ENCODE assay signal across 1 cellular context in the genomic region with DNA sequence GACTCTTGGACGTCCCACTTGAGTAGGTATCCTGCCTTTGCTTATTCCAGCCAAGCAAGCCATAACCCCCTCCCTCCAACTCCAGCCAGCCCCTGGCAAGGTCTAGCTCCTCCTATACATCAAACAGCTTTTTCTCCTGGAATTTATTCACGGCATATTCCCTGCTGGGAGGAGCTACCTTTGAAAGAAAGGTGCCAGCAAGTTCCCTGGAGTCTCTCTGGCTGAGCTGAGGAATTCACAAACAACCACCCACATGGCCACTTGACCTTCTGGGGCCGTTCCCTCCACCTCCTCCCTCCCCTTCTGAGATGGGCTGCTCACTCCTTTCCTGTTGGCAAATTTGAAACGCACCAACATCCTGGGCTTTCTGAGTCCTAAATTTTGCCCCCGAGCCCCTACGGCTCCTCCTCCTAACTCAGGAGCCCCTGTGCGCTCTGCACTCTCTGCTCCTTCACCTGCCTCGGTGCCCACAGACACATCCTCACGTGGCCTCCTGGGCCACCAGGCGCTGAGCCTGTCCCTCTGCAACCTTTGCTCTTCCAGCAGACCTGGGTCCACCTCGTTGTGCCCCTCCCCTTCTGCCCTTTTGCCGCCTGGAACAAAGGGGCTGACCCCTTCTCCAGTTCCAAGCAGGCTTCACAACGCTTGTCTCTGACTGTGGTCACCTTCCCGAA.
A peak's percentile ranks its signal among the peaks of the same experiment; 100 is the strongest.
TF ChIP-seq lines count a peak whose summit lies in the region.

No MANE protein-coding gene starts in this region.

TF ChIP-seq in HepG2, 621 proteins besides CTCF, POLR2A, EP300 and RAD21 (continued from another document and continues in another):
- TF ChIP-seq, protein P1, sequence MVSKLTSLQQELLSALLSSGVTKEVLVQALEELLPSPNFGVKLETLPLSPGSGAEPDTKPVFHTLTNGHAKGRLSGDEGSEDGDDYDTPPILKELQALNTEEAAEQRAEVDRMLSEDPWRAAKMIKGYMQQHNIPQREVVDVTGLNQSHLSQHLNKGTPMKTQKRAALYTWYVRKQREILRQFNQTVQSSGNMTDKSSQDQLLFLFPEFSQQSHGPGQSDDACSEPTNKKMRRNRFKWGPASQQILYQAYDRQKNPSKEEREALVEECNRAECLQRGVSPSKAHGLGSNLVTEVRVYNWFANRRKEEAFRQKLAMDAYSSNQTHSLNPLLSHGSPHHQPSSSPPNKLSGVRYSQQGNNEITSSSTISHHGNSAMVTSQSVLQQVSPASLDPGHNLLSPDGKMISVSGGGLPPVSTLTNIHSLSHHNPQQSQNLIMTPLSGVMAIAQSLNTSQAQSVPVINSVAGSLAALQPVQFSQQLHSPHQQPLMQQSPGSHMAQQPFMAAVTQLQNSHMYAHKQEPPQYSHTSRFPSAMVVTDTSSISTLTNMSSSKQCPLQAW (CRISPR knock-in tag; IDR thresholded peaks at IDR 0.05), result peak; percentile 63; the same call in 1 of the 2 replicates
- TF ChIP-seq TBL1XR1 (IDR thresholded peaks at IDR 0.05; ENCODE audit: borderline replicate concordance, low read length, partially characterized antibody) (no peak), HDAC2 (CRISPR knock-in tag; IDR thresholded peaks at IDR 0.05) (peak; percentile 78), XRCC5 (optimal IDR thresholded peaks at IDR 0.05; ENCODE audit: low read length) (peak; percentile 12), ZNF331 (CRISPR knock-in tag; IDR thresholded peaks at IDR 0.05) (peak; percentile 67; the same call in 1 of the 2 replicates), SIN3B (IDR thresholded peaks at IDR 0.05; ENCODE audit: low read length) (no peak), ZNF260 (CRISPR knock-in tag; IDR thresholded peaks at IDR 0.05; ENCODE audit: borderline replicate concordance, low read depth) (no peak), MYC (CRISPR knock-in tag; IDR thresholded peaks at IDR 0.05; ENCODE audit: borderline replicate concordance) (peak; percentile 88), ZNF879 (CRISPR knock-in tag; IDR thresholded peaks at IDR 0.05) (no peak), ZNF749 (CRISPR knock-in tag; IDR thresholded peaks at IDR 0.05; ENCODE audit: borderline replicate concordance) (no peak), ZNF782 (CRISPR knock-in tag; IDR thresholded peaks at IDR 0.05; ENCODE audit: borderline replicate concordance) (0 out of 2 replicates have a peak, but pooled peaks have one; percentile 42), KLF16 (CRISPR knock-in tag; IDR thresholded peaks at IDR 0.05) (0 out of 4 replicates have a peak, but pooled peaks of 1 of the 2 experiments have one; percentile 39), ZNF446 (CRISPR knock-in tag; IDR thresholded peaks at IDR 0.05) (no peak), PRPF4 (IDR thresholded peaks at IDR 0.05; ENCODE audit: low read depth, low read length, poor library complexity, severe bottlenecking) (no peak), ZNF547 (CRISPR knock-in tag; IDR thresholded peaks at IDR 0.05) (no peak; the same call in 1 of the 2 replicates), RARG (CRISPR knock-in tag; IDR thresholded peaks at IDR 0.05; ENCODE audit: low read depth) (no peak), ZNF431 (CRISPR knock-in tag; IDR thresholded peaks at IDR 0.05; ENCODE audit: borderline replicate concordance, low read depth) (no peak), NFE2L2 (IDR thresholded peaks at IDR 0.05; ENCODE audit: low read length) (no peak), AHR (CRISPR knock-in tag; IDR thresholded peaks at IDR 0.05) (no peak), ZNF781 (CRISPR knock-in tag; IDR thresholded peaks at IDR 0.05; ENCODE audit: borderline replicate concordance, not compliant biosample characterization) (peak; percentile 47), SRSF1 (optimal IDR thresholded peaks at IDR 0.05; ENCODE audit: low read depth, low read length) (no peak), ZNF790 (CRISPR knock-in tag; IDR thresholded peaks at IDR 0.05; ENCODE audit: borderline replicate concordance) (no peak), ZNF883 (CRISPR knock-in tag; IDR thresholded peaks at IDR 0.05; ENCODE audit: not compliant biosample characterization) (peak; percentile 61), NFKB2 (CRISPR knock-in tag; IDR thresholded peaks at IDR 0.05; ENCODE audit: borderline replicate concordance) (peak; percentile 79; the same call in 1 of the 2 replicates), HNF4A (CRISPR knock-in tag; IDR thresholded peaks at IDR 0.05) (peak; percentile 96), ZBTB1 (CRISPR knock-in tag; IDR thresholded peaks at IDR 0.05; ENCODE audit: borderline replicate concordance) (no peak), ZBTB42 (CRISPR knock-in tag; IDR thresholded peaks at IDR 0.05) (no peak), SNRNP70 (IDR thresholded peaks at IDR 0.05; ENCODE audit: low read depth, low read length) (no peak), POLR2G (IDR thresholded peaks at IDR 0.05; ENCODE audit: low read depth, low read length) (peak; percentile 42; the same call in 1 of the 2 replicates), ZSCAN21 (CRISPR knock-in tag; IDR thresholded peaks at IDR 0.05; ENCODE audit: borderline replicate concordance) (peak; percentile 65; the same call in 1 of the 2 replicates), POGZ (CRISPR knock-in tag; IDR thresholded peaks at IDR 0.05) (peak; percentile 56; the same call in 1 of the 2 replicates), TRIM24 (CRISPR knock-in tag; IDR thresholded peaks at IDR 0.05) (no peak), ZNF33B (CRISPR knock-in tag; IDR thresholded peaks at IDR 0.05) (no peak), HOXA7 (CRISPR knock-in tag; IDR thresholded peaks at IDR 0.05) (no peak)
- TF ChIP-seq, protein P2, sequence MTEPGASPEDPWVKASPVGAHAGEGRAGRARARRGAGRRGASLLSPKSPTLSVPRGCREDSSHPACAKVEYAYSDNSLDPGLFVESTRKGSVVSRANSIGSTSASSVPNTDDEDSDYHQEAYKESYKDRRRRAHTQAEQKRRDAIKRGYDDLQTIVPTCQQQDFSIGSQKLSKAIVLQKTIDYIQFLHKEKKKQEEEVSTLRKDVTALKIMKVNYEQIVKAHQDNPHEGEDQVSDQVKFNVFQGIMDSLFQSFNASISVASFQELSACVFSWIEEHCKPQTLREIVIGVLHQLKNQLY (CRISPR knock-in tag; IDR thresholded peaks at IDR 0.05), result no peak
- TF ChIP-seq, protein P3, sequence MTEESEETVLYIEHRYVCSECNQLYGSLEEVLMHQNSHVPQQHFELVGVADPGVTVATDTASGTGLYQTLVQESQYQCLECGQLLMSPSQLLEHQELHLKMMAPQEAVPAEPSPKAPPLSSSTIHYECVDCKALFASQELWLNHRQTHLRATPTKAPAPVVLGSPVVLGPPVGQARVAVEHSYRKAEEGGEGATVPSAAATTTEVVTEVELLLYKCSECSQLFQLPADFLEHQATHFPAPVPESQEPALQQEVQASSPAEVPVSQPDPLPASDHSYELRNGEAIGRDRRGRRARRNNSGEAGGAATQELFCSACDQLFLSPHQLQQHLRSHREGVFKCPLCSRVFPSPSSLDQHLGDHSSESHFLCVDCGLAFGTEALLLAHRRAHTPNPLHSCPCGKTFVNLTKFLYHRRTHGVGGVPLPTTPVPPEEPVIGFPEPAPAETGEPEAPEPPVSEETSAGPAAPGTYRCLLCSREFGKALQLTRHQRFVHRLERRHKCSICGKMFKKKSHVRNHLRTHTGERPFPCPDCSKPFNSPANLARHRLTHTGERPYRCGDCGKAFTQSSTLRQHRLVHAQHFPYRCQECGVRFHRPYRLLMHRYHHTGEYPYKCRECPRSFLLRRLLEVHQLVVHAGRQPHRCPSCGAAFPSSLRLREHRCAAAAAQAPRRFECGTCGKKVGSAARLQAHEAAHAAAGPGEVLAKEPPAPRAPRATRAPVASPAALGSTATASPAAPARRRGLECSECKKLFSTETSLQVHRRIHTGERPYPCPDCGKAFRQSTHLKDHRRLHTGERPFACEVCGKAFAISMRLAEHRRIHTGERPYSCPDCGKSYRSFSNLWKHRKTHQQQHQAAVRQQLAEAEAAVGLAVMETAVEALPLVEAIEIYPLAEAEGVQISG (CRISPR knock-in tag; IDR thresholded peaks at IDR 0.05), result no peak; the same call in 1 of the 2 replicates
- TF ChIP-seq, protein P4, sequence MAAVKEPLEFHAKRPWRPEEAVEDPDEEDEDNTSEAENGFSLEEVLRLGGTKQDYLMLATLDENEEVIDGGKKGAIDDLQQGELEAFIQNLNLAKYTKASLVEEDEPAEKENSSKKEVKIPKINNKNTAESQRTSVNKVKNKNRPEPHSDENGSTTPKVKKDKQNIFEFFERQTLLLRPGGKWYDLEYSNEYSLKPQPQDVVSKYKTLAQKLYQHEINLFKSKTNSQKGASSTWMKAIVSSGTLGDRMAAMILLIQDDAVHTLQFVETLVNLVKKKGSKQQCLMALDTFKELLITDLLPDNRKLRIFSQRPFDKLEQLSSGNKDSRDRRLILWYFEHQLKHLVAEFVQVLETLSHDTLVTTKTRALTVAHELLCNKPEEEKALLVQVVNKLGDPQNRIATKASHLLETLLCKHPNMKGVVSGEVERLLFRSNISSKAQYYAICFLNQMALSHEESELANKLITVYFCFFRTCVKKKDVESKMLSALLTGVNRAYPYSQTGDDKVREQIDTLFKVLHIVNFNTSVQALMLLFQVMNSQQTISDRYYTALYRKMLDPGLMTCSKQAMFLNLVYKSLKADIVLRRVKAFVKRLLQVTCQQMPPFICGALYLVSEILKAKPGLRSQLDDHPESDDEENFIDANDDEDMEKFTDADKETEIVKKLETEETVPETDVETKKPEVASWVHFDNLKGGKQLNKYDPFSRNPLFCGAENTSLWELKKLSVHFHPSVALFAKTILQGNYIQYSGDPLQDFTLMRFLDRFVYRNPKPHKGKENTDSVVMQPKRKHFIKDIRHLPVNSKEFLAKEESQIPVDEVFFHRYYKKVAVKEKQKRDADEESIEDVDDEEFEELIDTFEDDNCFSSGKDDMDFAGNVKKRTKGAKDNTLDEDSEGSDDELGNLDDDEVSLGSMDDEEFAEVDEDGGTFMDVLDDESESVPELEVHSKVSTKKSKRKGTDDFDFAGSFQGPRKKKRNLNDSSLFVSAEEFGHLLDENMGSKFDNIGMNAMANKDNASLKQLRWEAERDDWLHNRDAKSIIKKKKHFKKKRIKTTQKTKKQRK (IDR thresholded peaks at IDR 0.05; ENCODE audit: low read length), result no peak
- TF ChIP-seq, protein P5, sequence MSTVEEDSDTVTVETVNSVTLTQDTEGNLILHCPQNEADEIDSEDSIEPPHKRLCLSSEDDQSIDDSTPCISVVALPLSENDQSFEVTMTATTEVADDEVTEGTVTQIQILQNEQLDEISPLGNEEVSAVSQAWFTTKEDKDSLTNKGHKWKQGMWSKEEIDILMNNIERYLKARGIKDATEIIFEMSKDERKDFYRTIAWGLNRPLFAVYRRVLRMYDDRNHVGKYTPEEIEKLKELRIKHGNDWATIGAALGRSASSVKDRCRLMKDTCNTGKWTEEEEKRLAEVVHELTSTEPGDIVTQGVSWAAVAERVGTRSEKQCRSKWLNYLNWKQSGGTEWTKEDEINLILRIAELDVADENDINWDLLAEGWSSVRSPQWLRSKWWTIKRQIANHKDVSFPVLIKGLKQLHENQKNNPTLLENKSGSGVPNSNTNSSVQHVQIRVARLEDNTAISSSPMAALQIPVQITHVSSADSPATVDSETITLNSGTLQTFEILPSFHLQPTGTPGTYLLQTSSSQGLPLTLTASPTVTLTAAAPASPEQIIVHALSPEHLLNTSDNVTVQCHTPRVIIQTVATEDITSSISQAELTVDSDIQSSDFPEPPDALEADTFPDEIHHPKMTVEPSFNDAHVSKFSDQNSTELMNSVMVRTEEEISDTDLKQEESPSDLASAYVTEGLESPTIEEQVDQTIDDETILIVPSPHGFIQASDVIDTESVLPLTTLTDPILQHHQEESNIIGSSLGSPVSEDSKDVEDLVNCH (CRISPR knock-in tag; IDR thresholded peaks at IDR 0.05), result 0 out of 2 replicates have a peak, but pooled peaks have one; percentile 21
- TF ChIP-seq, protein P6, sequence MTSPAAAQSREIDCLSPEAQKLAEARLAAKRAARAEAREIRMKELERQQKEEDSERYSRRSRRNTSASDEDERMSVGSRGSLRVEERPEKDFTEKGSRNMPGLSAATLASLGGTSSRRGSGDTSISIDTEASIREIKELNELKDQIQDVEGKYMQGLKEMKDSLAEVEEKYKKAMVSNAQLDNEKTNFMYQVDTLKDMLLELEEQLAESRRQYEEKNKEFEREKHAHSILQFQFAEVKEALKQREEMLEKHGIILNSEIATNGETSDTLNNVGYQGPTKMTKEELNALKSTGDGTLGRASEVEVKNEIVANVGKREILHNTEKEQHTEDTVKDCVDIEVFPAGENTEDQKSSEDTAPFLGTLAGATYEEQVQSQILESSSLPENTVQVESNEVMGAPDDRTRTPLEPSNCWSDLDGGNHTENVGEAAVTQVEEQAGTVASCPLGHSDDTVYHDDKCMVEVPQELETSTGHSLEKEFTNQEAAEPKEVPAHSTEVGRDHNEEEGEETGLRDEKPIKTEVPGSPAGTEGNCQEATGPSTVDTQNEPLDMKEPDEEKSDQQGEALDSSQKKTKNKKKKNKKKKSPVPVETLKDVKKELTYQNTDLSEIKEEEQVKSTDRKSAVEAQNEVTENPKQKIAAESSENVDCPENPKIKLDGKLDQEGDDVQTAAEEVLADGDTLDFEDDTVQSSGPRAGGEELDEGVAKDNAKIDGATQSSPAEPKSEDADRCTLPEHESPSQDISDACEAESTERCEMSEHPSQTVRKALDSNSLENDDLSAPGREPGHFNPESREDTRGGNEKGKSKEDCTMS (CRISPR knock-in tag; conservative IDR thresholded peaks at IDR 0.05), result no peak
- TF ChIP-seq, protein P7, sequence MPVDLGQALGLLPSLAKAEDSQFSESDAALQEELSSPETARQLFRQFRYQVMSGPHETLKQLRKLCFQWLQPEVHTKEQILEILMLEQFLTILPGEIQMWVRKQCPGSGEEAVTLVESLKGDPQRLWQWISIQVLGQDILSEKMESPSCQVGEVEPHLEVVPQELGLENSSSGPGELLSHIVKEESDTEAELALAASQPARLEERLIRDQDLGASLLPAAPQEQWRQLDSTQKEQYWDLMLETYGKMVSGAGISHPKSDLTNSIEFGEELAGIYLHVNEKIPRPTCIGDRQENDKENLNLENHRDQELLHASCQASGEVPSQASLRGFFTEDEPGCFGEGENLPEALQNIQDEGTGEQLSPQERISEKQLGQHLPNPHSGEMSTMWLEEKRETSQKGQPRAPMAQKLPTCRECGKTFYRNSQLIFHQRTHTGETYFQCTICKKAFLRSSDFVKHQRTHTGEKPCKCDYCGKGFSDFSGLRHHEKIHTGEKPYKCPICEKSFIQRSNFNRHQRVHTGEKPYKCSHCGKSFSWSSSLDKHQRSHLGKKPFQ (CRISPR knock-in tag; IDR thresholded peaks at IDR 0.05; ENCODE audit: insufficient replicate concordance), result no peak
- TF ChIP-seq, protein P8, sequence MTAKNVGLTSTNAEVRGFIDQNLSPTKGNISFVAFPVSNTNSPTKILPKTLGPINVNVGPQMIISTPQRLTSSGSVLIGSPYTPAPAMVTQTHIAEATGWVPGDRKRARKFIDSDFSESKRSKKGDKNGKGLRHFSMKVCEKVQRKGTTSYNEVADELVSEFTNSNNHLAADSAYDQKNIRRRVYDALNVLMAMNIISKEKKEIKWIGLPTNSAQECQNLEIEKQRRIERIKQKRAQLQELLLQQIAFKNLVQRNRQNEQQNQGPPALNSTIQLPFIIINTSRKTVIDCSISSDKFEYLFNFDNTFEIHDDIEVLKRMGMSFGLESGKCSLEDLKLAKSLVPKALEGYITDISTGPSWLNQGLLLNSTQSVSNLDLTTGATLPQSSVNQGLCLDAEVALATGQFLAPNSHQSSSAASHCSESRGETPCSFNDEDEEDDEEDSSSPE (CRISPR knock-in tag; IDR thresholded peaks at IDR 0.05), result peak; percentile 68; the same call in 1 of the 2 replicates
- TF ChIP-seq, protein P9, sequence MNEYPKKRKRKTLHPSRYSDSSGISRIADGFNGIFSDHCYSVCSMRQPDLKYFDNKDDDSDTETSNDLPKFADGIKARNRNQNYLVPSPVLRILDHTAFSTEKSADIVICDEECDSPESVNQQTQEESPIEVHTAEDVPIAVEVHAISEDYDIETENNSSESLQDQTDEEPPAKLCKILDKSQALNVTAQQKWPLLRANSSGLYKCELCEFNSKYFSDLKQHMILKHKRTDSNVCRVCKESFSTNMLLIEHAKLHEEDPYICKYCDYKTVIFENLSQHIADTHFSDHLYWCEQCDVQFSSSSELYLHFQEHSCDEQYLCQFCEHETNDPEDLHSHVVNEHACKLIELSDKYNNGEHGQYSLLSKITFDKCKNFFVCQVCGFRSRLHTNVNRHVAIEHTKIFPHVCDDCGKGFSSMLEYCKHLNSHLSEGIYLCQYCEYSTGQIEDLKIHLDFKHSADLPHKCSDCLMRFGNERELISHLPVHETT (CRISPR knock-in tag; conservative IDR thresholded peaks at IDR 0.05), result no peak
